ENCODE assay signal across 11 cellular contexts in genomic region chr21:42469272-42469671, GRCh38. TPM values are rescaled to one million over a fixed set of nuclear protein-coding genes. Genes with fewer than 3 reads are reported as not detected.
A peak's percentile ranks its signal among the peaks of the same experiment; 100 is the strongest.
DNase-seq lines count a peak whose midpoint lies in the region; ATAC-seq and TF ChIP-seq lines count a peak whose summit lies in the region.
"Had no signal": no experiment of that assay in that cellular context is flagged by ENCODE, and none has a peak within 500 bp of the region (broad histone marks: within the 10 kb centered on the region; RNA-seq: fewer than 3 reads in every experiment).

No MANE protein-coding gene starts in this region.

- peaks cover 31% of the 10 kb centered on the region for H3K4me1 Mint-ChIP-seq in activated CD8-positive, alpha-beta memory T cell treated with anti-CD3 and anti-CD28 coated beads, Interleukin-2, amount 10 ng/mL, durations not matched to agents 7 days and 5 days
- H3K4me1 Mint-ChIP-seq in stimulated activated memory B cell treated with anti-CD40 and anti-IgM and Interleukin-4, amounts not matched to agents 10 μg/mL and 1 μg/mL and 100 μg/mL, for 72 hours = peaks cover 70% of the 10 kb centered on the region

- H3K4me3 ChIP-seq in Peyer's patch = no peak overlapping the region
- H3K4me3 ChIP-seq: lower lobe of right lung had no signal

- H3K9me3 Mint-ChIP-seq in activated CD8-positive, alpha-beta memory T cell treated with anti-CD3 and anti-CD28 coated beads, Interleukin-2, amount 10 ng/mL, durations not matched to agents 7 days and 5 days (ENCODE audit: low read depth) = no peaks in the 10 kb centered on the region
- no peaks in the 10 kb centered on the region for H3K9me3 Mint-ChIP-seq in stimulated activated memory B cell treated with anti-CD40 and anti-IgM and Interleukin-4, amounts not matched to agents 10 μg/mL and 1 μg/mL and 100 μg/mL, for 72 hours

- no peaks in the 10 kb centered on the region for H3K27me3 ChIP-seq in Peyer's patch

- DNase-seq in activated CD8-positive, alpha-beta memory T cell treated with anti-CD3 and anti-CD28 coated beads, Interleukin-2, amount 10 ng/mL, durations not matched to agents 7 days and 5 days = peak; percentile 33
- DNase-seq in activated CD8-positive, alpha-beta memory T cell treated with anti-CD3 and anti-CD28 coated beads for 24 hours = no peak
- DNase-seq in Peyer's patch = peak in 2 of 3 donors; percentile 57 to 79
- no peak for DNase-seq in foreskin melanocyte
- no peak for DNase-seq in NCI-H345 treated with DMSO at 0.1 percent for 48 hours (lab: John Stamatoyannopoulos, UW; ENCODE audit: unreplicated experiment)
- DNase-seq in activated CD4-positive, alpha-beta T cell treated with anti-CD3 and anti-CD28 coated beads, Interleukin-2, amount 50 U/mL, for 1 hour = no peak
- DNase-seq: activated CD4-positive, alpha-beta T cell treated with anti-CD3 and anti-CD28 coated beads for 4 hours; activated naive CD4-positive, alpha-beta T cell treated with Interleukin-2 at 50 U/mL for 16 hours; lower lobe of right lung had no signal

- H3K36me3 ChIP-seq in Peyer's patch = no peaks in the 10 kb centered on the region
- H3K36me3 ChIP-seq: lower lobe of right lung had no signal

- TF ChIP-seq CTCF in Peyer's patch (IDR thresholded peaks at IDR 0.05) = no peak

- CTCF ChIA-PET in activated CD8-positive, alpha-beta memory T cell treated with anti-CD3 and anti-CD28 coated beads, Interleukin-2, amount 10 ng/mL, durations not matched to agents 7 days and 5 days (lab: Charles Lee) = interaction anchor here (1.2 to 3.0 kb wide), 2 partner anchors 69 to 359 kb away, joined by 3 to 31 read pairs; no protein-coding TSS in a partner anchor

- no peaks in the 10 kb centered on the region for H3K36me3 Mint-ChIP-seq in activated CD8-positive, alpha-beta memory T cell treated with anti-CD3 and anti-CD28 coated beads, Interleukin-2, amount 10 ng/mL, durations not matched to agents 7 days and 5 days
- no peaks in the 10 kb centered on the region for H3K36me3 Mint-ChIP-seq in stimulated activated memory B cell treated with anti-CD40 and anti-IgM and Interleukin-4, amounts not matched to agents 10 μg/mL and 1 μg/mL and 100 μg/mL, for 72 hours

- H3K4me3 Mint-ChIP-seq in activated CD8-positive, alpha-beta memory T cell treated with anti-CD3 and anti-CD28 coated beads, Interleukin-2, amount 10 ng/mL, durations not matched to agents 7 days and 5 days = no peak overlapping the region
- no peak overlapping the region for H3K4me3 Mint-ChIP-seq in stimulated activated memory B cell treated with anti-CD40 and anti-IgM and Interleukin-4, amounts not matched to agents 10 μg/mL and 1 μg/mL and 100 μg/mL, for 72 hours

- no peaks in the 10 kb centered on the region for H3K9me3 ChIP-seq in Peyer's patch
- H3K9me3 ChIP-seq: lower lobe of right lung had no signal

- TF ChIP-seq POLR2A in Peyer's patch (IDR thresholded peaks at IDR 0.05) = peak in 1 of 2 donors; percentile 60

- peaks cover 10 to 55% (median 16%) of the 10 kb centered on the region in 4 donors for H3K4me1 ChIP-seq in Peyer's patch

- H3K27ac ChIP-seq in Peyer's patch = peak overlapping the region in 3 of 4 donors; percentile 61 to 95 (median 86)
- H3K27ac ChIP-seq: lower lobe of right lung had no signal

- ATAC-seq in activated CD8-positive, alpha-beta memory T cell treated with anti-CD3 and anti-CD28 coated beads, Interleukin-2, amount 10 ng/mL, durations not matched to agents 7 days and 5 days = no peak
- peak; percentile 49 for ATAC-seq in HG02798 (IDR thresholded peaks at IDR 0.05; ENCODE audit: poor library complexity, unreplicated experiment)
- ATAC-seq in stimulated activated memory B cell treated with anti-CD40 and anti-IgM and Interleukin-4, amounts not matched to agents 10 μg/mL and 1 μg/mL and 100 μg/mL, for 72 hours = peak; percentile 65
- ATAC-seq: lower lobe of right lung had no signal

- no peak overlapping the region for H3K27ac Mint-ChIP-seq in activated CD8-positive, alpha-beta memory T cell treated with anti-CD3 and anti-CD28 coated beads, Interleukin-2, amount 10 ng/mL, durations not matched to agents 7 days and 5 days
- H3K27ac Mint-ChIP-seq in stimulated activated memory B cell treated with anti-CD40 and anti-IgM and Interleukin-4, amounts not matched to agents 10 μg/mL and 1 μg/mL and 100 μg/mL, for 72 hours = peak overlapping the region; percentile 66

- H3K27me3 Mint-ChIP-seq in activated CD8-positive, alpha-beta memory T cell treated with anti-CD3 and anti-CD28 coated beads, Interleukin-2, amount 10 ng/mL, durations not matched to agents 7 days and 5 days = peaks cover 6% of the 10 kb centered on the region
- H3K27me3 Mint-ChIP-seq in stimulated activated memory B cell treated with anti-CD40 and anti-IgM and Interleukin-4, amounts not matched to agents 10 μg/mL and 1 μg/mL and 100 μg/mL, for 72 hours = peaks cover 8% of the 10 kb centered on the region

RNA-seq across cellular contexts. Expression of gene RSPH1, which starts 26.8 kb away (rescaled TPM):
- not detected for total RNA-seq in activated CD8-positive, alpha-beta memory T cell treated with anti-CD3 and anti-CD28 coated beads, Interleukin-2, amount 10 ng/mL, durations not matched to agents 7 days and 5 days
- 10 to 100 TPM in 1 of 4 donors, 1 to 10 TPM in 3; 2.5 to 11.0 (median 6.7) TPM for total RNA-seq in Peyer's patch

RNA-seq across cellular contexts. Expression of gene SLC37A1, which starts 44.4 kb away (rescaled TPM):
- total RNA-seq in activated CD8-positive, alpha-beta memory T cell treated with anti-CD3 and anti-CD28 coated beads, Interleukin-2, amount 10 ng/mL, durations not matched to agents 7 days and 5 days = 10 to 100 TPM; 14.0 to 14.8 TPM
- 100 to 1,000 TPM in 3 of 4 donors, 10 to 100 TPM in 1; 66.0 to 249 (median 195) TPM for total RNA-seq in Peyer's patch

Comparison
In these comparisons a context has a peak if more than half of its experiments do, and no peak if none do; other contexts are left out.
1. DNase-seq: peak in activated CD8-positive, alpha-beta memory T cell treated with anti-CD3 and anti-CD28 coated beads, Interleukin-2, amount 10 ng/mL, durations not matched to agents 7 days and 5 days (single experiment) and Peyer's patch (2 of 3); none in activated CD8-positive, alpha-beta memory T cell treated with anti-CD3 and anti-CD28 coated beads for 24 hours (single experiment), foreskin melanocyte (single experiment), NCI-H345 treated with DMSO at 0.1 percent for 48 hours (single experiment) and activated CD4-positive, alpha-beta T cell treated with anti-CD3 and anti-CD28 coated beads, Interleukin-2, amount 50 U/mL, for 1 hour (single experiment).
2. RNA of gene SLC37A1, which starts 44.4 kb away (total RNA-seq): 66.0 to 249 TPM in Peyer's patch; 14.0 to 14.8 TPM in activated CD8-positive, alpha-beta memory T cell treated with anti-CD3 and anti-CD28 coated beads, Interleukin-2, amount 10 ng/mL, durations not matched to agents 7 days and 5 days; every median in the first group is over 4 times any median in the second.